ENCODE assay signal across 10 cellular contexts in the genomic region with DNA sequence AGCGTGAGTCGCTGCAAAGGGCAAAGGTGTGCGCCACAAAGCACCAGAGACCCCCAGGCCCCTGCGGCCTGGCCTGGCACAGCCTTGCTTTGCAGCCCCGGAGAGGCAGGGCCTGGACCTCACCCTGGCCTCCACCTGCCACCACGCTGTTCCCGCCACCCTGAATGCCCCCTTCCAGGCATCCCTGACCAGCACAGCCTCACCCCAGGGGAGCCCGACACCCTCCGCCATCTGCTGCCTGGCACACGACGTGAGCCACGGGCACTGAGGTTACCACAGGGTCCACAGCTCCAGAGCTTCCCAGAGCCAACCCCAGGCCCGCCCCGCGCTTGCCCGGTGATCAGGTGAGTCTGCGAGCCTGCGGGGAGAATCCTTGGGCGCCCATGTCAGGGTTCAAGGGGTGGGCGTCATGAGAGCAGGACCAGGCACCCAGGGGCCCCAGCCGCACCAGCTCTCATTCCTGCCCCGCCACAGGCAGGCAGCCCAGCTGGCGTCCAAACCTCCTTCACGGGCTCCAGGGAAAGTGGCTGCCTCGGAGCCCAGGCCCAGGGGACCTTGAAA.
DNase-seq lines count a peak whose midpoint lies in the region; ATAC-seq and TF ChIP-seq lines count a peak whose summit lies in the region.
"Had no signal": no experiment of that assay in that cellular context is flagged by ENCODE, and none has a peak within 500 bp of the region (broad histone marks: within the 10 kb centered on the region; RNA-seq: fewer than 3 reads in every experiment).

No MANE protein-coding gene starts in this region.

- no peak overlapping the region for H3K27ac Mint-ChIP-seq in central memory CD8-positive, alpha-beta T cell (ENCODE audit: low read depth)

- peaks cover 48% of the 10 kb centered on the region for H3K36me3 ChIP-seq in BLaER1
- peaks cover 19% of the 10 kb centered on the region for H3K36me3 ChIP-seq in HAP-1 (replicated peaks)
- no peaks in the 10 kb centered on the region for H3K36me3 ChIP-seq in osteoblast (ENCODE audit: insufficient read depth, low read length)

- DNase-seq in HAP-1 (ENCODE audit: low spot score in 2 of 2): no peak
- no peak for DNase-seq in central memory CD8-positive, alpha-beta T cell (ENCODE audit: low spot score in 2 of 2)
- DNase-seq in osteoblast (ENCODE audit: insufficient read length, low spot score, missing footprints): peak; percentile 73
- no peak for DNase-seq in NCI-H1436 treated with DMSO at 0.1 percent for 48 hours (lab: John Stamatoyannopoulos, UW)
- no peak for DNase-seq in OCI-M1 (lab: John Stamatoyannopoulos, UW)
- DNase-seq in NCI-H446 (lab: John Stamatoyannopoulos, UW): no peak
- DNase-seq in dedifferentiated amniotic fluid mesenchymal stem cell (ENCODE audit: extremely low spot score): no peak
- DNase-seq: Caco-2 had no signal

- H3K4me3 Mint-ChIP-seq in central memory CD8-positive, alpha-beta T cell: peak overlapping the region; percentile 92

- no peak for ATAC-seq in central memory CD8-positive, alpha-beta T cell (replicated peaks; ENCODE audit: extremely low read depth, poor library complexity, severe bottlenecking)

- H3K9me3 Mint-ChIP-seq in central memory CD8-positive, alpha-beta T cell: no peaks in the 10 kb centered on the region

- peaks cover 72% of the 10 kb centered on the region for H3K4me1 ChIP-seq in BLaER1
- no peaks in the 10 kb centered on the region; the same call in 1 of the 2 replicates for H3K4me1 ChIP-seq in HAP-1
- H3K4me1 ChIP-seq in osteoblast (ENCODE audit: insufficient read depth, low read length): no peaks in the 10 kb centered on the region
- H3K4me1 ChIP-seq: Caco-2 had no signal

- peak overlapping the region; percentile 99 for H3K4me2 ChIP-seq in BLaER1
- H3K4me2 ChIP-seq in osteoblast (ENCODE audit: insufficient read depth, low read length): no peak overlapping the region

- H3K27me3 ChIP-seq in BLaER1 (no peaks in the 10 kb centered on the region), HAP-1 (ENCODE audit: low read depth) (no peaks in the 10 kb centered on the region), osteoblast (ENCODE audit: insufficient read depth, low read length) (no peaks in the 10 kb centered on the region)

- H3K4me3 ChIP-seq in BLaER1 (peak overlapping the region; percentile 91), HAP-1 (peak overlapping the region; percentile 69), osteoblast (ENCODE audit: insufficient read depth, low read length) (no peak overlapping the region)

- H3K4me1 Mint-ChIP-seq in central memory CD8-positive, alpha-beta T cell: peaks cover 25% of the 10 kb centered on the region

- H3K79me2 ChIP-seq in osteoblast (ENCODE audit: insufficient read depth, low read length): no peaks in the 10 kb centered on the region

- H3K27ac ChIP-seq in BLaER1 (peak overlapping the region; percentile 87), osteoblast (ENCODE audit: low read depth, low read length) (no peak overlapping the region)
- H3K27ac ChIP-seq: VCaP had no signal

- H4K20me1 ChIP-seq in BLaER1: peaks cover 54% of the 10 kb centered on the region
- no peaks in the 10 kb centered on the region for H4K20me1 ChIP-seq in osteoblast (ENCODE audit: insufficient read depth, low read length)

- H3K9me3 ChIP-seq in BLaER1 (peaks cover 25% of the 10 kb centered on the region), HAP-1 (peaks cover 10% of the 10 kb centered on the region; the same call in 1 of the 2 replicates), osteoblast (ENCODE audit: low read depth, low read length) (no peaks in the 10 kb centered on the region)
- H3K9me3 ChIP-seq: Caco-2 had no signal

- no peaks in the 10 kb centered on the region for H3K27me3 Mint-ChIP-seq in central memory CD8-positive, alpha-beta T cell

- in situ Hi-C loops in HAP-1 (cut with MboI; ENCODE audit: low sequenced_read_pairs): no loop called here

- peak overlapping the region; percentile 83 for H3K9ac ChIP-seq in BLaER1

- H2AFZ ChIP-seq in osteoblast (ENCODE audit: low read length): no peak overlapping the region

- peaks cover 14% of the 10 kb centered on the region for H3K36me3 Mint-ChIP-seq in central memory CD8-positive, alpha-beta T cell (ENCODE audit: insufficient read depth)

- TF ChIP-seq CTCF in osteoblast (IDR thresholded peaks at IDR 0.05; ENCODE audit: extremely low read depth, low read depth, low read length): no peak
